In genomic region chr13:96052655-96053002, GRCh38 we compare ENCODE assay signal across 8 cellular contexts. TPM values are rescaled to one million over a fixed set of nuclear protein-coding genes. Genes with fewer than 3 reads are reported as not detected.
DNase-seq lines count a peak whose midpoint lies in the region; ATAC-seq and TF ChIP-seq lines count a peak whose summit lies in the region.

No MANE protein-coding gene starts in this region.

- no peak overlapping the region for H3K27ac Mint-ChIP-seq in activated naive CD4-positive, alpha-beta T cell treated with anti-CD3 and anti-CD28 coated beads, Interleukin-2, amount 50 U/mL, for 24 hours
- no peak overlapping the region for H3K27ac Mint-ChIP-seq in activated naive CD4-positive, alpha-beta T cell treated with anti-CD3 and anti-CD28 coated beads, Interleukin-2, amount 50 U/mL, for 72 hours
- no peak overlapping the region for H3K27ac Mint-ChIP-seq in activated B cell treated with CpG ODN at 0.5 μM for 24 hours

- no peak overlapping the region for H3K9ac ChIP-seq in parathyroid adenoma

- ATAC-seq in activated naive CD4-positive, alpha-beta T cell treated with anti-CD3 and anti-CD28 coated beads, Interleukin-2, amount 50 U/mL, for 72 hours: no peak
- ATAC-seq in HG02852 (IDR thresholded peaks at IDR 0.05; ENCODE audit: unreplicated experiment) (peak; percentile 54), activated B cell treated with CpG ODN at 0.5 μM for 24 hours (ENCODE audit: low read depth) (peak; percentile 36)

- H3K36me3 Mint-ChIP-seq in activated naive CD4-positive, alpha-beta T cell treated with anti-CD3 and anti-CD28 coated beads, Interleukin-2, amount 50 U/mL, for 24 hours: peaks cover 2% of the 10 kb centered on the region
- peaks cover 10 to 18% of the 10 kb centered on the region in 2 donors for H3K36me3 Mint-ChIP-seq in activated naive CD4-positive, alpha-beta T cell treated with anti-CD3 and anti-CD28 coated beads, Interleukin-2, amount 50 U/mL, for 72 hours
- peaks cover 2% of the 10 kb centered on the region for H3K36me3 Mint-ChIP-seq in activated B cell treated with CpG ODN at 0.5 μM for 24 hours (ENCODE audit: low read depth)

- peak overlapping the region; percentile 97 for H2AFZ ChIP-seq in parathyroid adenoma

- intact Hi-C loops in activated B cell treated with CpG ODN at 0.5 μM for 24 hours (cut with micrococcal nuclease): no loop called here

- H3K9me3 ChIP-seq in parathyroid adenoma (ENCODE audit: control insufficient read depth, low read length): no peaks in the 10 kb centered on the region

- TF ChIP-seq CTCF in activated B cell treated with CpG ODN at 0.5 μM for 24 hours (IDR thresholded peaks at IDR 0.05) (no peak), parathyroid adenoma (IDR thresholded peaks at IDR 0.05) (no peak)

- peak overlapping the region; percentile 59 for H3K4me3 Mint-ChIP-seq in activated naive CD4-positive, alpha-beta T cell treated with anti-CD3 and anti-CD28 coated beads, Interleukin-2, amount 50 U/mL, for 24 hours
- H3K4me3 Mint-ChIP-seq in activated B cell treated with CpG ODN at 0.5 μM for 24 hours: peak overlapping the region; percentile 86

- peaks cover 3% of the 10 kb centered on the region for H3K9me3 Mint-ChIP-seq in activated naive CD4-positive, alpha-beta T cell treated with anti-CD3 and anti-CD28 coated beads, Interleukin-2, amount 50 U/mL, for 24 hours
- H3K9me3 Mint-ChIP-seq in activated naive CD4-positive, alpha-beta T cell treated with anti-CD3 and anti-CD28 coated beads, Interleukin-2, amount 50 U/mL, for 72 hours: peaks cover 4 to 10% of the 10 kb centered on the region in 2 donors
- H3K9me3 Mint-ChIP-seq in activated B cell treated with CpG ODN at 0.5 μM for 24 hours: no peaks in the 10 kb centered on the region

- H3K27ac ChIP-seq in parathyroid adenoma: peak overlapping the region; percentile 74

- CTCF ChIA-PET in activated B cell treated with CpG ODN at 0.5 μM for 24 hours (lab: Charles Lee): no interaction called here

- no peaks in the 10 kb centered on the region for H3K36me3 ChIP-seq in parathyroid adenoma (ENCODE audit: control insufficient read depth, insufficient read depth, low read length)

- H3K27me3 Mint-ChIP-seq in activated naive CD4-positive, alpha-beta T cell treated with anti-CD3 and anti-CD28 coated beads, Interleukin-2, amount 50 U/mL, for 24 hours: peaks cover 35% of the 10 kb centered on the region
- H3K27me3 Mint-ChIP-seq in activated B cell treated with CpG ODN at 0.5 μM for 24 hours: peaks cover 10% of the 10 kb centered on the region

- peaks cover 4% of the 10 kb centered on the region for H3K79me2 ChIP-seq in parathyroid adenoma

- peak overlapping the region; percentile 92 for H3K4me3 ChIP-seq in parathyroid adenoma (ENCODE audit: low read depth, low read length)

- H3K27me3 ChIP-seq in parathyroid adenoma (ENCODE audit: control insufficient read depth, insufficient read depth, low read length): no peaks in the 10 kb centered on the region

- peaks cover 6% of the 10 kb centered on the region for H3K4me1 Mint-ChIP-seq in activated naive CD4-positive, alpha-beta T cell treated with anti-CD3 and anti-CD28 coated beads, Interleukin-2, amount 50 U/mL, for 24 hours
- H3K4me1 Mint-ChIP-seq in activated B cell treated with CpG ODN at 0.5 μM for 24 hours: peaks cover 5% of the 10 kb centered on the region

- no peak for DNase-seq in activated naive CD4-positive, alpha-beta T cell treated with anti-CD3 and anti-CD28 coated beads, Interleukin-2, amount 50 U/mL, for 72 hours (ENCODE audit: low spot score in 2 of 2)
- DNase-seq in NCI-H187 treated with DMSO at 0.1 percent for 48 hours (lab: John Stamatoyannopoulos, UW): peak; percentile 24
- no peak for DNase-seq in activated B cell treated with CpG ODN at 0.5 μM for 24 hours
- peak; percentile 14 for DNase-seq in globus pallidus (ENCODE audit: low spot score)
- no peak for DNase-seq in NCI-H446 treated with DMSO at 0.1 percent for 48 hours (lab: John Stamatoyannopoulos, UW)

- POLR2A ChIA-PET in activated B cell treated with CpG ODN at 0.5 μM for 24 hours (lab: Charles Lee): no interaction called here

- no peaks in the 10 kb centered on the region for H3K4me1 ChIP-seq in parathyroid adenoma

- peak overlapping the region; percentile 93 for H3K4me2 ChIP-seq in parathyroid adenoma (ENCODE audit: low read length)

RNA-seq across cellular contexts. Expression of gene UGGT2, which starts 0.6 kb away (rescaled TPM):
- total RNA-seq in activated naive CD4-positive, alpha-beta T cell treated with anti-CD3 and anti-CD28 coated beads, Interleukin-2, amount 50 U/mL, for 72 hours: under 1 TPM in 1 of 2 donors, not detected in 1; 0.04 TPM
- total RNA-seq in activated B cell treated with CpG ODN at 0.5 μM for 24 hours: 4.9 and 6.5 TPM in 2 replicates

RNA-seq across cellular contexts. Expression of gene HS6ST3, which starts 37.3 kb away (rescaled TPM):
- not detected for total RNA-seq in activated naive CD4-positive, alpha-beta T cell treated with anti-CD3 and anti-CD28 coated beads, Interleukin-2, amount 50 U/mL, for 72 hours
- total RNA-seq in activated B cell treated with CpG ODN at 0.5 μM for 24 hours: not detected in 2 replicates

Comparison
In these comparisons a context has a peak if more than half of its experiments do, and no peak if none do; other contexts are left out.
1. ATAC-seq: peak in HG02852 (single experiment) and activated B cell treated with CpG ODN at 0.5 μM for 24 hours (single experiment); none in activated naive CD4-positive, alpha-beta T cell treated with anti-CD3 and anti-CD28 coated beads, Interleukin-2, amount 50 U/mL, for 72 hours (0 of 2).
2. DNase-seq: peak in NCI-H187 treated with DMSO at 0.1 percent for 48 hours (single experiment) and globus pallidus (single experiment); none in activated naive CD4-positive, alpha-beta T cell treated with anti-CD3 and anti-CD28 coated beads, Interleukin-2, amount 50 U/mL, for 72 hours (0 of 2), activated B cell treated with CpG ODN at 0.5 μM for 24 hours (single experiment) and NCI-H446 treated with DMSO at 0.1 percent for 48 hours (single experiment).